Comparison of ENCODE assay signal across 1 cellular context in the genomic region with DNA sequence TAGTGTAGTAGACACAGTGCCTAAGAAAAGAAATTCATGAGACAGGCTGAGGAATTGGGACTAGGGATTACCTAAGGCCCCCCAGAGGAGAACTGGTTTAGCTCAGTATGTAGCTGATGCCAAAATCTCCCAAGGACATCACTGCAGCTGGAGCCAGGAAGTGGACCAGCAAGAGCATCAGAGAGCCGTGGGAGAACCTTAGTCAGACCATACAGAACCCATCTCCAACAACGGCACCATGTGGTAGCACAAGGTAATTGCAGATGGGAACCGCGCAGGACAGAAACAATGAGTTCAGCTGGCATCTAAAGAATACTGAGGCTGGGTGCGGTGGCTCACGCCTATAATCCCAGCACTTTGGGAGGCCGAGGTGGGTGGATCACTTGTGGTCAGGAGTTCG.
TF ChIP-seq lines count a peak whose summit lies in the region.

No MANE protein-coding gene starts in this region.

TF ChIP-seq in GM23338, 12 proteins besides CTCF, POLR2A, EP300 and RAD21 (continued from another document):
- TF ChIP-seq, protein P1, sequence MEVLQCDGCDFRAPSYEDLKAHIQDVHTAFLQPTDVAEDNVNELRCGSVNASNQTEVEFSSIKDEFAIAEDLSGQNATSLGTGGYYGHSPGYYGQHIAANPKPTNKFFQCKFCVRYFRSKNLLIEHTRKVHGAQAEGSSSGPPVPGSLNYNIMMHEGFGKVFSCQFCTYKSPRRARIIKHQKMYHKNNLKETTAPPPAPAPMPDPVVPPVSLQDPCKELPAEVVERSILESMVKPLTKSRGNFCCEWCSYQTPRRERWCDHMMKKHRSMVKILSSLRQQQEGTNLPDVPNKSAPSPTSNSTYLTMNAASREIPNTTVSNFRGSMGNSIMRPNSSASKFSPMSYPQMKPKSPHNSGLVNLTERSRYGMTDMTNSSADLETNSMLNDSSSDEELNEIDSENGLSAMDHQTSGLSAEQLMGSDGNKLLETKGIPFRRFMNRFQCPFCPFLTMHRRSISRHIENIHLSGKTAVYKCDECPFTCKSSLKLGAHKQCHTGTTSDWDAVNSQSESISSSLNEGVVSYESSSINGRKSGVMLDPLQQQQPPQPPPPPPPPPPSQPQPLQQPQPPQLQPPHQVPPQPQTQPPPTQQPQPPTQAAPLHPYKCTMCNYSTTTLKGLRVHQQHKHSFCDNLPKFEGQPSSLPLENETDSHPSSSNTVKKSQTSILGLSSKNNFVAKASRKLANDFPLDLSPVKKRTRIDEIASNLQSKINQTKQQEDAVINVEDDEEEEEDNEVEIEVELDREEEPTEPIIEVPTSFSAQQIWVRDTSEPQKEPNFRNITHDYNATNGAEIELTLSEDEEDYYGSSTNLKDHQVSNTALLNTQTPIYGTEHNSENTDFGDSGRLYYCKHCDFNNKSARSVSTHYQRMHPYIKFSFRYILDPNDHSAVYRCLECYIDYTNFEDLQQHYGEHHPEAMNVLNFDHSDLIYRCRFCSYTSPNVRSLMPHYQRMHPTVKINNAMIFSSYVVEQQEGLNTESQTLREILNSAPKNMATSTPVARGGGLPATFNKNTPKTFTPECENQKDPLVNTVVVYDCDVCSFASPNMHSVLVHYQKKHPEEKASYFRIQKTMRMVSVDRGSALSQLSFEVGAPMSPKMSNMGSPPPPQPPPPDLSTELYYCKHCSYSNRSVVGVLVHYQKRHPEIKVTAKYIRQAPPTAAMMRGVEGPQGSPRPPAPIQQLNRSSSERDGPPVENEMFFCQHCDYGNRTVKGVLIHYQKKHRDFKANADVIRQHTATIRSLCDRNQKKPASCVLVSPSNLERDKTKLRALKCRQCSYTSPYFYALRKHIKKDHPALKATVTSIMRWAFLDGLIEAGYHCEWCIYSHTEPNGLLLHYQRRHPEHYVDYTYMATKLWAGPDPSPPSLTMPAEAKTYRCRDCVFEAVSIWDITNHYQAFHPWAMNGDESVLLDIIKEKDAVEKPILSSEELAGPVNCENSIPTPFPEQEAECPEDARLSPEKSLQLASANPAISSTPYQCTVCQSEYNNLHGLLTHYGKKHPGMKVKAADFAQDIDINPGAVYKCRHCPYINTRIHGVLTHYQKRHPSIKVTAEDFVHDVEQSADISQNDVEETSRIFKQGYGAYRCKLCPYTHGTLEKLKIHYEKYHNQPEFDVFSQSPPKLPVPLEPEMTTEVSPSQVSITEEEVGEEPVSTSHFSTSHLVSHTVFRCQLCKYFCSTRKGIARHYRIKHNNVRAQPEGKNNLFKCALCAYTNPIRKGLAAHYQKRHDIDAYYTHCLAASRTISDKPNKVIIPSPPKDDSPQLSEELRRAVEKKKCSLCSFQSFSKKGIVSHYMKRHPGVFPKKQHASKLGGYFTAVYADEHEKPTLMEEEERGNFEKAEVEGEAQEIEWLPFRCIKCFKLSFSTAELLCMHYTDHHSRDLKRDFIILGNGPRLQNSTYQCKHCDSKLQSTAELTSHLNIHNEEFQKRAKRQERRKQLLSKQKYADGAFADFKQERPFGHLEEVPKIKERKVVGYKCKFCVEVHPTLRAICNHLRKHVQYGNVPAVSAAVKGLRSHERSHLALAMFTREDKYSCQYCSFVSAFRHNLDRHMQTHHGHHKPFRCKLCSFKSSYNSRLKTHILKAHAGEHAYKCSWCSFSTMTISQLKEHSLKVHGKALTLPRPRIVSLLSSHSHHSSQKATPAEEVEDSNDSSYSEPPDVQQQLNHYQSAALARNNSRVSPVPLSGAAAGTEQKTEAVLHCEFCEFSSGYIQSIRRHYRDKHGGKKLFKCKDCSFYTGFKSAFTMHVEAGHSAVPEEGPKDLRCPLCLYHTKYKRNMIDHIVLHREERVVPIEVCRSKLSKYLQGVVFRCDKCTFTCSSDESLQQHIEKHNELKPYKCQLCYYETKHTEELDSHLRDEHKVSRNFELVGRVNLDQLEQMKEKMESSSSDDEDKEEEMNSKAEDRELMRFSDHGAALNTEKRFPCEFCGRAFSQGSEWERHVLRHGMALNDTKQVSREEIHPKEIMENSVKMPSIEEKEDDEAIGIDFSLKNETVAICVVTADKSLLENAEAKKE (CRISPR knock-in tag; IDR thresholded peaks at IDR 0.05) = no peak
- no peak for TF ChIP-seq EZH2phosphoT487 (IDR thresholded peaks at IDR 0.05; ENCODE audit: unreplicated experiment)
- no peak for TF ChIP-seq JUNB (IDR thresholded peaks at IDR 0.05; ENCODE audit: unreplicated experiment)
- no peak for TF ChIP-seq CREB1 (CRISPR knock-in tag; IDR thresholded peaks at IDR 0.05; ENCODE audit: low read depth)
- TF ChIP-seq EZH2 (IDR thresholded peaks at IDR 0.05; ENCODE audit: low read depth, unreplicated experiment) = no peak
- TF ChIP-seq, protein P2, sequence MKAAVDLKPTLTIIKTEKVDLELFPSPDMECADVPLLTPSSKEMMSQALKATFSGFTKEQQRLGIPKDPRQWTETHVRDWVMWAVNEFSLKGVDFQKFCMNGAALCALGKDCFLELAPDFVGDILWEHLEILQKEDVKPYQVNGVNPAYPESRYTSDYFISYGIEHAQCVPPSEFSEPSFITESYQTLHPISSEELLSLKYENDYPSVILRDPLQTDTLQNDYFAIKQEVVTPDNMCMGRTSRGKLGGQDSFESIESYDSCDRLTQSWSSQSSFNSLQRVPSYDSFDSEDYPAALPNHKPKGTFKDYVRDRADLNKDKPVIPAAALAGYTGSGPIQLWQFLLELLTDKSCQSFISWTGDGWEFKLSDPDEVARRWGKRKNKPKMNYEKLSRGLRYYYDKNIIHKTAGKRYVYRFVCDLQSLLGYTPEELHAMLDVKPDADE (IDR thresholded peaks at IDR 0.05) = no peak
- TF ChIP-seq STAT1 (IDR thresholded peaks at IDR 0.05; ENCODE audit: unreplicated experiment) = no peak
- no peak for TF ChIP-seq POLR2AphosphoS5 (IDR thresholded peaks at IDR 0.05; ENCODE audit: low read depth)
- TF ChIP-seq NANOG (IDR thresholded peaks at IDR 0.05; ENCODE audit: borderline replicate concordance) = no peak
